In the genomic region with DNA sequence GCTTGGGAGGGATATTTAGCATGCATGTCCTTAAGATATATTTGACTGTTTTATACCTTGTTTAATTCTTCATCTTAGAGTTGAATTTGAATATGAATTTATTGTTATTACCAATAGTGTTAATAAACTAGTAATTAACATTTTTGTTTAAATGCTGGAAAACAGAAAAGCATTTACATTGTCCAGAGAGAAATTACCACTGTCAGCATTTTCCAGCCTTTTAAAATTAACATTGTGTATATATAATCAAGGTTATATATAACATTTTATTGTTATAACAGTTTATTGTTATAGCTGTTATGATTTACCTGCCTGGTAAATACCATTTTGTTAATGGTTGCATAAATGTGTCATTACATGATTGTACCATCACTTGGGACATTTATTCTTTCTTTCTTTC, we compare ENCODE assay signal across 1 cellular context.
TF ChIP-seq lines count a peak whose summit lies in the region.

No MANE protein-coding gene starts in this region.

TF ChIP-seq in HepG2, 621 proteins besides CTCF, POLR2A, EP300 and RAD21:
- TF ChIP-seq MAFK (conservative IDR thresholded peaks at IDR 0.05 in 1 of 2, IDR thresholded peaks at IDR 0.05 in 1 of 2; ENCODE audit: low read length in 2 of 2) (peak; percentile 87 to 92), HMG20B (CRISPR knock-in tag; conservative IDR thresholded peaks at IDR 0.05) (no peak), MAFF (IDR thresholded peaks at IDR 0.05; ENCODE audit: low read depth, low read length) (peak; percentile 91), ZNF460 (CRISPR knock-in tag; IDR thresholded peaks at IDR 0.05; ENCODE audit: borderline replicate concordance) (no peak)
- TF ChIP-seq, protein P1, sequence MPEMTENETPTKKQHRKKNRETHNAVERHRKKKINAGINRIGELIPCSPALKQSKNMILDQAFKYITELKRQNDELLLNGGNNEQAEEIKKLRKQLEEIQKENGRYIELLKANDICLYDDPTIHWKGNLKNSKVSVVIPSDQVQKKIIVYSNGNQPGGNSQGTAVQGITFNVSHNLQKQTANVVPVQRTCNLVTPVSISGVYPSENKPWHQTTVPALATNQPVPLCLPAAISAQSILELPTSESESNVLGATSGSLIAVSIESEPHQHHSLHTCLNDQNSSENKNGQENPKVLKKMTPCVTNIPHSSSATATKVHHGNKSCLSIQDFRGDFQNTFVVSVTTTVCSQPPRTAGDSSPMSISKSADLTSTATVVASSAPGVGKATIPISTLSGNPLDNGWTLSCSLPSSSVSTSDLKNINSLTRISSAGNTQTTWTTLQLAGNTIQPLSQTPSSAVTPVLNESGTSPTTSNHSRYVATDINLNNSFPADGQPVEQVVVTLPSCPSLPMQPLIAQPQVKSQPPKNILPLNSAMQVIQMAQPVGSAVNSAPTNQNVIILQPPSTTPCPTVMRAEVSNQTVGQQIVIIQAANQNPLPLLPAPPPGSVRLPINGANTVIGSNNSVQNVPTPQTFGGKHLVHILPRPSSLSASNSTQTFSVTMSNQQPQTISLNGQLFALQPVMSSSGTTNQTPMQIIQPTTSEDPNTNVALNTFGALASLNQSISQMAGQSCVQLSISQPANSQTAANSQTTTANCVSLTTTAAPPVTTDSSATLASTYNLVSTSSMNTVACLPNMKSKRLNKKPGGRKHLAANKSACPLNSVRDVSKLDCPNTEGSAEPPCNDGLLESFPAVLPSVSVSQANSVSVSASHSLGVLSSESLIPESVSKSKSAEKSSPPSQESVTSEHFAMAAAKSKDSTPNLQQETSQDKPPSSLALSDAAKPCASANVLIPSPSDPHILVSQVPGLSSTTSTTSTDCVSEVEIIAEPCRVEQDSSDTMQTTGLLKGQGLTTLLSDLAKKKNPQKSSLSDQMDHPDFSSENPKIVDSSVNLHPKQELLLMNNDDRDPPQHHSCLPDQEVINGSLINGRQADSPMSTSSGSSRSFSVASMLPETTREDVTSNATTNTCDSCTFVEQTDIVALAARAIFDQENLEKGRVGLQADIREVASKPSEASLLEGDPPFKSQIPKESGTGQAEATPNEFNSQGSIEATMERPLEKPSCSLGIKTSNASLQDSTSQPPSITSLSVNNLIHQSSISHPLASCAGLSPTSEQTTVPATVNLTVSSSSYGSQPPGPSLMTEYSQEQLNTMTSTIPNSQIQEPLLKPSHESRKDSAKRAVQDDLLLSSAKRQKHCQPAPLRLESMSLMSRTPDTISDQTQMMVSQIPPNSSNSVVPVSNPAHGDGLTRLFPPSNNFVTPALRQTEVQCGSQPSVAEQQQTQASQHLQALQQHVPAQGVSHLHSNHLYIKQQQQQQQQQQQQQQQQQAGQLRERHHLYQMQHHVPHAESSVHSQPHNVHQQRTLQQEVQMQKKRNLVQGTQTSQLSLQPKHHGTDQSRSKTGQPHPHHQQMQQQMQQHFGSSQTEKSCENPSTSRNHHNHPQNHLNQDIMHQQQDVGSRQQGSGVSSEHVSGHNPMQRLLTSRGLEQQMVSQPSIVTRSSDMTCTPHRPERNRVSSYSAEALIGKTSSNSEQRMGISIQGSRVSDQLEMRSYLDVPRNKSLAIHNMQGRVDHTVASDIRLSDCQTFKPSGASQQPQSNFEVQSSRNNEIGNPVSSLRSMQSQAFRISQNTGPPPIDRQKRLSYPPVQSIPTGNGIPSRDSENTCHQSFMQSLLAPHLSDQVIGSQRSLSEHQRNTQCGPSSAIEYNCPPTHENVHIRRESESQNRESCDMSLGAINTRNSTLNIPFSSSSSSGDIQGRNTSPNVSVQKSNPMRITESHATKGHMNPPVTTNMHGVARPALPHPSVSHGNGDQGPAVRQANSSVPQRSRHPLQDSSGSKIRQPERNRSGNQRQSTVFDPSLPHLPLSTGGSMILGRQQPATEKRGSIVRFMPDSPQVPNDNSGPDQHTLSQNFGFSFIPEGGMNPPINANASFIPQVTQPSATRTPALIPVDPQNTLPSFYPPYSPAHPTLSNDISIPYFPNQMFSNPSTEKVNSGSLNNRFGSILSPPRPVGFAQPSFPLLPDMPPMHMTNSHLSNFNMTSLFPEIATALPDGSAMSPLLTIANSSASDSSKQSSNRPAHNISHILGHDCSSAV (CRISPR knock-in tag; IDR thresholded peaks at IDR 0.05; ENCODE audit: borderline replicate concordance), result no peak
- TF ChIP-seq, protein P2, sequence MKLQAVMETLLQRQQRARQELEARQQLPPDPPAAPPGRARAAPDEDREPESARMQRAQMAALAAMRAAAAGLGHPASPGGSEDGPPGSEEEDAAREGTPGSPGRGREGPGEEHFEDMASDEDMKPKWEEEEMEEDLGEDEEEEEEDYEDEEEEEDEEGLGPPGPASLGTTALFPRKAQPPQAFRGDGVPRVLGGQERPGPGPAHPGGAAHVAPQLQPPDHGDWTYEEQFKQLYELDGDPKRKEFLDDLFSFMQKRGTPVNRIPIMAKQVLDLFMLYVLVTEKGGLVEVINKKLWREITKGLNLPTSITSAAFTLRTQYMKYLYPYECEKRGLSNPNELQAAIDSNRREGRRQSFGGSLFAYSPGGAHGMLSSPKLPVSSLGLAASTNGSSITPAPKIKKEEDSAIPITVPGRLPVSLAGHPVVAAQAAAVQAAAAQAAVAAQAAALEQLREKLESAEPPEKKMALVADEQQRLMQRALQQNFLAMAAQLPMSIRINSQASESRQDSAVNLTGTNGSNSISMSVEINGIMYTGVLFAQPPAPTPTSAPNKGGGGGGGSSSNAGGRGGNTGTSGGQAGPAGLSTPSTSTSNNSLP (IDR thresholded peaks at IDR 0.05; ENCODE audit: low read depth, low read length), result no peak
